In genomic region chr15:96460106-96460505, GRCh38 we compare ENCODE assay signal across 21 cellular contexts.
DNase-seq lines count a peak whose midpoint lies in the region; FAIRE-seq and TF ChIP-seq lines count a peak whose summit lies in the region.
"Had no signal": no experiment of that assay in that cellular context is flagged by ENCODE, and none has a peak within 500 bp of the region (broad histone marks: within the 10 kb centered on the region; RNA-seq: fewer than 3 reads in every experiment).

No MANE protein-coding gene starts in this region.

- no peak overlapping the region for H3K4me3 ChIP-seq in kidney epithelial cell (ENCODE audit: low read depth, low read length)
- H3K4me3 ChIP-seq in stomach = no peak overlapping the region
- H3K4me3 ChIP-seq: BLaER1, HAP-1 had no signal

- DNase-seq in RCC 7860 (ENCODE audit: low spot score) = peak; percentile 48
- peak; percentile 32 for DNase-seq in kidney epithelial cell (ENCODE audit: low read depth)
- peak; percentile 32 for DNase-seq in left kidney (ENCODE audit: low read depth, low spot score)
- no peak for DNase-seq in stomach
- DNase-seq in frontal cortex (ENCODE audit: low spot score in 2 of 2) = no peak
- DNase-seq in chondrocyte (ENCODE audit: low spot score) = no peak
- DNase-seq: Calu3; CD4-positive, alpha-beta T cell; CD8-positive, alpha-beta memory T cell; DMS53; DMS79 treated with DMSO at 0.1 percent for 48 hours; GF-D8; GOT3; HFFc6 had no signal

- no peak overlapping the region for H3K4me3 Mint-ChIP-seq in chondrocyte (ENCODE audit: unreplicated experiment)
- H3K4me3 Mint-ChIP-seq: B cell; CD14-positive monocyte; CD4-positive, alpha-beta T cell; CD8-positive, alpha-beta memory T cell; HFFc6 had no signal

- H3K36me3 Mint-ChIP-seq in chondrocyte (ENCODE audit: low read depth) = no peaks in the 10 kb centered on the region
- H3K36me3 Mint-ChIP-seq: CD14-positive monocyte had no signal

- no peaks in the 10 kb centered on the region for H3K27me3 ChIP-seq in kidney epithelial cell (ENCODE audit: control insufficient read depth, insufficient read depth, low read length)
- H3K27me3 ChIP-seq in stomach = no peaks in the 10 kb centered on the region
- H3K27me3 ChIP-seq: BLaER1 had no signal

- 45 to 58% (median 53%) methylated on average over 1 of the region's 1 CpG for WGBS in stomach, 5 donors

- FAIRE-seq in RCC 7860 (lab: Jason Lieb, UNC) (peak; percentile 97), frontal cortex (lab: Jason Lieb, UNC) (no peak)
- FAIRE-seq: GM12891, GM18507, H54 had no signal

- H3K27me3 Mint-ChIP-seq in chondrocyte (ENCODE audit: low read depth) = peaks cover 11% of the 10 kb centered on the region
- H3K27me3 Mint-ChIP-seq: B cell had no signal

- H3K9me3 ChIP-seq in stomach = no peaks in the 10 kb centered on the region
- H3K9me3 ChIP-seq: BLaER1, HAP-1 had no signal

- H3K36me3 ChIP-seq in kidney epithelial cell (ENCODE audit: control insufficient read depth, insufficient read depth, low read length) (no peaks in the 10 kb centered on the region), stomach (no peaks in the 10 kb centered on the region)
- H3K36me3 ChIP-seq: BLaER1, HAP-1 had no signal

- H3K4me1 Mint-ChIP-seq in chondrocyte (ENCODE audit: low read depth) = no peaks in the 10 kb centered on the region
- H3K4me1 Mint-ChIP-seq: B cell, CD14-positive monocyte had no signal

- H3K4me1 ChIP-seq in stomach = no peaks in the 10 kb centered on the region
- H3K4me1 ChIP-seq: BLaER1, HAP-1 had no signal

- intact Hi-C loops in stomach (cut with DNase I; ENCODE audit: low total_unique reads) = no loop called here

- no peak for TF ChIP-seq EP300 in stomach (IDR thresholded peaks at IDR 0.05)

- H3K9me3 Mint-ChIP-seq in chondrocyte (ENCODE audit: low read depth) = no peaks in the 10 kb centered on the region
- H3K9me3 Mint-ChIP-seq: CD4-positive, alpha-beta T cell; HFFc6 had no signal

- TF ChIP-seq POLR2A in stomach (IDR thresholded peaks at IDR 0.05) = no peak

- H3K27ac Mint-ChIP-seq in chondrocyte (ENCODE audit: unreplicated experiment) = no peak overlapping the region
- H3K27ac Mint-ChIP-seq: B cell; CD14-positive monocyte; CD4-positive, alpha-beta T cell; CD8-positive, alpha-beta memory T cell; HFFc6 had no signal

- no peak overlapping the region for H3K27ac ChIP-seq in stomach
- H3K27ac ChIP-seq: BLaER1 had no signal

- TF ChIP-seq CTCF in kidney epithelial cell (IDR thresholded peaks at IDR 0.05; ENCODE audit: insufficient read depth, low read length, poor library complexity, severe bottlenecking) (no peak), stomach (IDR thresholded peaks at IDR 0.05) (no peak), chondrocyte (IDR thresholded peaks at IDR 0.05) (no peak)

Comparison
In these comparisons a context has a peak if more than half of its experiments do, and no peak if none do; other contexts are left out.
1. DNase-seq: peak in RCC 7860 (single experiment), kidney epithelial cell (single experiment) and left kidney (single experiment); none in stomach (single experiment), frontal cortex (0 of 2) and chondrocyte (single experiment).